ENCODE assay signal across 20 cellular contexts in genomic region chr6:167956491-167956890, GRCh38. TPM values are rescaled to one million over a fixed set of nuclear protein-coding genes. Genes with fewer than 3 reads are reported as not detected.
"Had no signal": no experiment of that assay in that cellular context is flagged by ENCODE, and none has a peak within 500 bp of the region (broad histone marks: within the 10 kb centered on the region; RNA-seq: fewer than 3 reads in every experiment).

No MANE protein-coding gene starts in this region.

- H3K4me1 Mint-ChIP-seq: activated naive CD4-positive, alpha-beta T cell treated with anti-CD3 and anti-CD28 coated beads, Interleukin-2, amount 50 U/mL, for 24 hours; immature natural killer cell; neural crest cell had no signal

- H3K4me3 Mint-ChIP-seq: activated naive CD4-positive, alpha-beta T cell treated with anti-CD3 and anti-CD28 coated beads, Interleukin-2, amount 50 U/mL, for 24 hours; brain; endodermal cell; immature natural killer cell; neural crest cell had no signal

- H3K4me1 ChIP-seq: vagina had no signal

- DNase-seq: activated CD4-positive, alpha-beta T cell treated with anti-CD3 and anti-CD28 coated beads, Interleukin-2, amount 50 U/mL, for 4 hours; activated effector memory CD4-positive, alpha-beta T cell treated with Interleukin-2 at 50 U/mL for 16 hours; activated T-cell treated with anti-CD3 and anti-CD28 coated beads, Interleukin-2, amount 50 U/mL, for 1 hour; amniotic stem cell; dermis blood vessel endothelial cell; endodermal cell; glutamatergic neuron; immature natural killer cell; ovary; stomach; T-helper 2 cell had no signal

- H3K27ac Mint-ChIP-seq: activated naive CD4-positive, alpha-beta T cell treated with anti-CD3 and anti-CD28 coated beads, Interleukin-2, amount 50 U/mL, for 24 hours; immature natural killer cell had no signal

- ATAC-seq: activated CD4-positive, CD25-positive, alpha-beta regulatory T cell treated with anti-CD3 and anti-CD28 coated beads, Interleukin-2, amount 50 U/mL, for 24 hours had no signal

- H3K4me3 ChIP-seq: esophagus muscularis mucosa, ovary, stomach, thoracic aorta, vagina had no signal

- H3K27me3 ChIP-seq: esophagus muscularis mucosa, ovary, stomach, vagina had no signal

- H3K9me3 ChIP-seq: esophagus muscularis mucosa, ovary, stomach, thoracic aorta, vagina had no signal

- H3K9me3 Mint-ChIP-seq: activated naive CD4-positive, alpha-beta T cell treated with anti-CD3 and anti-CD28 coated beads, Interleukin-2, amount 50 U/mL, for 24 hours; brain; endodermal cell; immature natural killer cell; neural crest cell had no signal

- H3K27me3 Mint-ChIP-seq: activated naive CD4-positive, alpha-beta T cell treated with anti-CD3 and anti-CD28 coated beads, Interleukin-2, amount 50 U/mL, for 24 hours; brain had no signal

- H3K36me3 Mint-ChIP-seq: activated naive CD4-positive, alpha-beta T cell treated with anti-CD3 and anti-CD28 coated beads, Interleukin-2, amount 50 U/mL, for 24 hours had no signal

- H3K27ac ChIP-seq: esophagus muscularis mucosa, ovary, stomach, thoracic aorta, vagina had no signal

- H3K36me3 ChIP-seq: ovary had no signal

RNA-seq across cellular contexts. Expression of gene KIF25, which starts 41.0 kb away (rescaled TPM):
- total RNA-seq: dermis blood vessel endothelial cell, fibroblast of villous mesenchyme, skeletal muscle tissue, thoracic aorta, vagina had no signal
